ENCODE assay signal across 8 cellular contexts in genomic region chr2:118122768-118123335, GRCh38. TPM values are rescaled to one million over a fixed set of nuclear protein-coding genes. Genes with fewer than 3 reads are reported as not detected.
DNase-seq lines count a peak whose midpoint lies in the region; ATAC-seq and TF ChIP-seq lines count a peak whose summit lies in the region.

No MANE protein-coding gene starts in this region.

- no peaks in the 10 kb centered on the region for H3K4me1 ChIP-seq in psoas muscle

- H3K9me3 Mint-ChIP-seq in stimulated activated naive CD8-positive, alpha-beta T cell treated with anti-CD3 and anti-CD28 coated beads, Interleukin-15, amount 100 ng/mL, for 72 hours = no peaks in the 10 kb centered on the region

- H3K27ac Mint-ChIP-seq in stimulated activated naive CD8-positive, alpha-beta T cell treated with anti-CD3 and anti-CD28 coated beads, Interleukin-15, amount 100 ng/mL, for 72 hours = no peak overlapping the region

- no peaks in the 10 kb centered on the region for H3K36me3 ChIP-seq in psoas muscle (ENCODE audit: insufficient read depth in 1 of 2, low read depth in 1 of 2)

- no peaks in the 10 kb centered on the region for H3K9me3 ChIP-seq in psoas muscle

- intact Hi-C loops in psoas muscle (cut with DNase I) = no loop called here

- WGBS in psoas muscle, 3 donors = 46 to 59% (median 57%) methylated on average over 1 of the region's 1 CpG

- no peak overlapping the region for H3K27ac ChIP-seq in psoas muscle

- H3K27me3 ChIP-seq in psoas muscle (ENCODE audit: insufficient read depth in 3 of 3, low read length in 2 of 3) = no peaks in the 10 kb centered on the region

- no peak overlapping the region for H3K4me3 ChIP-seq in psoas muscle

- H3K4me3 Mint-ChIP-seq in stimulated activated naive CD8-positive, alpha-beta T cell treated with anti-CD3 and anti-CD28 coated beads, Interleukin-15, amount 100 ng/mL, for 72 hours = no peak overlapping the region

- TF ChIP-seq CTCF in GM13977 (IDR thresholded peaks at IDR 0.05; ENCODE audit: extremely low read depth, insufficient read depth, missing control alignments) (no peak), psoas muscle (IDR thresholded peaks at IDR 0.05) (no peak)

- in situ Hi-C loops in GM13977 (cut with MboI; ENCODE audit: low pct_unique_long_range_greater_than_20kb, low sequenced_read_pairs, unreplicated experiment) = no loop called here

- H3K4me1 Mint-ChIP-seq in stimulated activated naive CD8-positive, alpha-beta T cell treated with anti-CD3 and anti-CD28 coated beads, Interleukin-15, amount 100 ng/mL, for 72 hours = no peaks in the 10 kb centered on the region

- DNase-seq in GM13977 (ENCODE audit: low spot score) = peak; percentile 43
- peak; percentile 36 for DNase-seq in HuH-7 (ENCODE audit: low spot score)
- DNase-seq in left lobe of liver (ENCODE audit: low spot score) = no peak
- no peak for DNase-seq in psoas muscle
- DNase-seq in DMS153 (lab: John Stamatoyannopoulos, UW) = no peak
- DNase-seq in stimulated activated naive CD8-positive, alpha-beta T cell treated with anti-CD3 and anti-CD28 coated beads, Interleukin-15, amount 100 ng/mL, for 72 hours = no peak
- no peak for DNase-seq in T-helper 2 cell

- ATAC-seq in GM21723 (IDR thresholded peaks at IDR 0.05; ENCODE audit: unreplicated experiment) (peak; percentile 91), left lobe of liver (peak; percentile 51), psoas muscle (no peak)
- no peak for ATAC-seq in stimulated activated naive CD8-positive, alpha-beta T cell treated with anti-CD3 and anti-CD28 coated beads, Interleukin-15, amount 100 ng/mL, for 72 hours

- peaks cover 32% of the 10 kb centered on the region for H3K27me3 Mint-ChIP-seq in stimulated activated naive CD8-positive, alpha-beta T cell treated with anti-CD3 and anti-CD28 coated beads, Interleukin-15, amount 100 ng/mL, for 72 hours

RNA-seq across cellular contexts. Expression of gene INSIG2, which starts 34.6 kb away (rescaled TPM):
- total RNA-seq in left lobe of liver (20.7 TPM), psoas muscle (1 to 10 TPM; 4.8 to 7.8 (median 7.6) TPM)
- 10 to 100 TPM in 2 of 3 donors, 1 to 10 TPM in 1; 7.4 to 16.9 (median 12.5) TPM for polyA plus RNA-seq in psoas muscle

Comparison
In these comparisons a context has a peak if more than half of its experiments do, and no peak if none do; other contexts are left out.
1. DNase-seq: peak in GM13977 (single experiment) and HuH-7 (single experiment); none in left lobe of liver (single experiment), psoas muscle (0 of 2), DMS153 (single experiment), stimulated activated naive CD8-positive, alpha-beta T cell treated with anti-CD3 and anti-CD28 coated beads, Interleukin-15, amount 100 ng/mL, for 72 hours (0 of 2) and T-helper 2 cell (0 of 5).
2. ATAC-seq: peak in GM21723 (single experiment) and left lobe of liver (single experiment); none in psoas muscle (0 of 4) and stimulated activated naive CD8-positive, alpha-beta T cell treated with anti-CD3 and anti-CD28 coated beads, Interleukin-15, amount 100 ng/mL, for 72 hours (single experiment).